In genomic region chr1:219514728-219515127, GRCh38 we compare ENCODE assay signal across 15 cellular contexts.
"Had no signal": no experiment of that assay in that cellular context is flagged by ENCODE, and none has a peak within 500 bp of the region (broad histone marks: within the 10 kb centered on the region; RNA-seq: fewer than 3 reads in every experiment).

No MANE protein-coding gene starts in this region.

- H3K4me3 ChIP-seq: gastrocnemius medialis, heart left ventricle, mucosa of descending colon, right atrium auricular region, thyroid gland had no signal

- H3K36me3 ChIP-seq: gastrocnemius medialis, heart left ventricle, right atrium auricular region, thyroid gland had no signal

- ATAC-seq: activated CD8-positive, alpha-beta memory T cell treated with anti-CD3 and anti-CD28 coated beads, Interleukin-2, amount 10 ng/mL, durations not matched to agents 7 days and 5 days; effector memory CD8-positive, alpha-beta T cell; gastrocnemius medialis; mucosa of descending colon; WTC11 had no signal

- H3K9me3 ChIP-seq: gastrocnemius medialis, mucosa of descending colon, thyroid gland had no signal

- H3K4me1 ChIP-seq: gastrocnemius medialis, heart left ventricle, right atrium auricular region, thyroid gland had no signal

- DNase-seq: activated CD4-positive, alpha-beta memory T cell treated with anti-CD3 and anti-CD28 coated beads for 36 hours; activated CD4-positive, alpha-beta T cell treated with anti-CD3 and anti-CD28 coated beads for 4 hours; activated CD8-positive, alpha-beta memory T cell treated with anti-CD3 and anti-CD28 coated beads, Interleukin-2, amount 10 ng/mL, durations not matched to agents 7 days and 5 days; dermis blood vessel endothelial cell; effector memory CD8-positive, alpha-beta T cell; gastrocnemius medialis; heart left ventricle; mesenchymal stem cell; mucosa of descending colon; naive B cell; stimulated activated CD4-positive, alpha-beta T cell treated with anti-CD3 and anti-CD28 coated beads, Interleukin-2, amount 100 ng/mL, for 24 hours; stimulated activated naive CD4-positive, alpha-beta T cell treated with Interleukin-2 at 50 U/mL for 16 hours; thyroid gland had no signal

- H3K27me3 ChIP-seq: gastrocnemius medialis, heart left ventricle, right atrium auricular region, thyroid gland had no signal

- H3K27ac ChIP-seq: gastrocnemius medialis, heart left ventricle, right atrium auricular region, thyroid gland had no signal
